Comparison of ENCODE assay signal across 8 cellular contexts in genomic region chr22:19855504-19856409, GRCh38. TPM values are rescaled to one million over a fixed set of nuclear protein-coding genes. Genes with fewer than 3 reads are reported as not detected.
DNase-seq lines count a peak whose midpoint lies in the region; ATAC-seq, FAIRE-seq and TF ChIP-seq lines count a peak whose summit lies in the region.

No MANE protein-coding gene starts in this region.

- H3K4me2 ChIP-seq in Karpas-422 (ENCODE audit: low read depth, low read length, poor library complexity, severe bottlenecking): peak overlapping the region; percentile 89

- 4 to 8% methylated on average over 9 to 24 of the region's 24 CpGs for WGBS in body of pancreas, 2 donors
- 3 to 7% (median 4%) methylated on average over 20 to 24 of the region's 24 CpGs for WGBS in spleen, 5 donors

- H3K9me3 ChIP-seq in Karpas-422 (ENCODE audit: low read length) (no peaks in the 10 kb centered on the region), body of pancreas (no peaks in the 10 kb centered on the region), spleen (no peaks in the 10 kb centered on the region)

- H3K27me3 ChIP-seq in Karpas-422 (ENCODE audit: low read length): no peaks in the 10 kb centered on the region
- H3K27me3 ChIP-seq in body of pancreas: no peaks in the 10 kb centered on the region
- H3K27me3 ChIP-seq in spleen (replicated peaks in 1 of 7): no peaks in the 10 kb centered on the region

- peak; percentile 74 for DNase-seq in EL
- peak; percentile 86 for DNase-seq in Karpas-422
- DNase-seq in T-helper 1 cell: peak in 3 of 5 donors; percentile 30 to 69 (median 42)
- DNase-seq in body of pancreas: peak; percentile 59 to 76 (median 74)
- DNase-seq in iPS-NIHi11 (ENCODE audit: low spot score): peak; percentile 65
- peak; percentile 85 for DNase-seq in spleen
- no peak for DNase-seq in HTR-8/SVneo (ENCODE audit: insufficient read length, low spot score)

- no peak for FAIRE-seq in HTR-8/SVneo (lab: Jason Lieb, UNC)

- peak overlapping the region; percentile 98 for H3K9ac ChIP-seq in Karpas-422 (ENCODE audit: low read length)

- H3K27ac ChIP-seq in Karpas-422 (ENCODE audit: low read length) (peak overlapping the region; percentile 49), body of pancreas (peak overlapping the region; percentile 86 to 95 (median 92)), spleen (peak overlapping the region; percentile 93 to 98 (median 95))

- intact Hi-C loops in body of pancreas (cut with DNase I): no loop called here
- intact Hi-C loops in spleen (cut with DNase I; ENCODE audit: low total_unique reads): no loop called here

- H3K4me3 ChIP-seq in Karpas-422 (ENCODE audit: low read length) (peak overlapping the region; percentile 89), body of pancreas (peak overlapping the region; percentile 52 to 56), spleen (peak overlapping the region; percentile 74 to 94 (median 90))

- H3K9me2 ChIP-seq in Karpas-422 (replicated peaks; ENCODE audit: insufficient read depth, low read length): no peaks in the 10 kb centered on the region

- peaks cover 18% of the 10 kb centered on the region for H3K4me1 ChIP-seq in Karpas-422 (ENCODE audit: low read length)
- peaks cover 35% of the 10 kb centered on the region for H3K4me1 ChIP-seq in body of pancreas
- H3K4me1 ChIP-seq in spleen: peaks cover 18 to 61% (median 37%) of the 10 kb centered on the region in 6 donors

- peaks cover 49% of the 10 kb centered on the region for H3K79me2 ChIP-seq in Karpas-422 (ENCODE audit: low read length)

- H3K36me3 ChIP-seq in Karpas-422 (ENCODE audit: insufficient read depth, low read length) (no peaks in the 10 kb centered on the region; the same call in 1 of the 2 replicates), body of pancreas (replicated peaks in 1 of 2; ENCODE audit: insufficient read depth in 1 of 2, low read depth in 2 of 2) (no peaks in the 10 kb centered on the region), spleen (peaks cover 0 to 21% (median 18%) of the 10 kb centered on the region in 6 donors)

- TF ChIP-seq POLR2A in body of pancreas (IDR thresholded peaks at IDR 0.05) (no peak), spleen (IDR thresholded peaks at IDR 0.05) (peak in 1 of 3 donors; percentile 12)

- H4K20me1 ChIP-seq in Karpas-422 (ENCODE audit: insufficient read depth, low read depth, low read length): peaks cover 14% of the 10 kb centered on the region; the same call in 1 of the 2 replicates

- no peak overlapping the region for H2AFZ ChIP-seq in Karpas-422 (ENCODE audit: low read length)

- peak; percentile 18 for ATAC-seq in GM21576 (IDR thresholded peaks at IDR 0.05; ENCODE audit: unreplicated experiment)
- peak; percentile 13 for ATAC-seq in body of pancreas

- TF ChIP-seq CTCF in body of pancreas (IDR thresholded peaks at IDR 0.05) (no peak), spleen (IDR thresholded peaks at IDR 0.05 in 8 of 11, conservative IDR thresholded peaks at IDR 0.05 in 3 of 11) (no peak)

RNA-seq across cellular contexts. Expression of gene GNB1L, which starts 1.1 kb away (rescaled TPM):
- 4.4 and 8.5 TPM in 2 replicates for total RNA-seq in Karpas-422 (2014; rRNA removed; shearing (Covaris generic); ENCODE audit: low replicate concordance)
- 1 to 10 TPM; 1.3 to 3.3 TPM for total RNA-seq in body of pancreas
- total RNA-seq in spleen: 1 to 10 TPM; 5.7 to 8.1 (median 7.9) TPM
- 10 to 100 TPM in 2 of 3 donors, 1 to 10 TPM in 1; 7.7 to 10.4 (median 10.1) TPM for polyA plus RNA-seq in spleen

RNA-seq across cellular contexts. Expression of gene RTL10, which starts 1.1 kb away (rescaled TPM):
- total RNA-seq in Karpas-422 (2014; rRNA removed; shearing (Covaris generic); ENCODE audit: low replicate concordance): 6.5 and 12.2 TPM in 2 replicates
- 10 to 100 TPM; 10.2 to 14.8 TPM for total RNA-seq in body of pancreas
- total RNA-seq in spleen: 10 to 100 TPM; 17.0 to 22.9 (median 18.8) TPM
- 10 to 100 TPM in 2 of 3 donors, 1 to 10 TPM in 1; 8.3 to 13.4 (median 10.8) TPM for polyA plus RNA-seq in spleen
